ENCODE assay signal across 4 cellular contexts in genomic region chr17:57758654-57759053, GRCh38. TPM values are rescaled to one million over a fixed set of nuclear protein-coding genes. Genes with fewer than 3 reads are reported as not detected.
"Had no signal": no experiment of that assay in that cellular context is flagged by ENCODE, and none has a peak within 500 bp of the region (broad histone marks: within the 10 kb centered on the region; RNA-seq: fewer than 3 reads in every experiment).

No MANE protein-coding gene starts in this region.

- DNase-seq: GDM1, GF-D8 had no signal

- H3K4me3 ChIP-seq: GM12878 had no signal

- ATAC-seq: GM12878 had no signal

RNA-seq across cellular contexts. Expression of gene CCDC182, which starts 13.6 kb away (rescaled TPM):
- total RNA-seq: G401, GM12878 had no signal
- polyA plus RNA-seq: GM12878 had no signal
